1 cellular context compared by ENCODE assay signal in genomic region chr13:31476753-31477152, GRCh38.
TF ChIP-seq lines count a peak whose summit lies in the region.

No MANE protein-coding gene starts in this region.

TF ChIP-seq in SK-N-SH, 30 proteins besides CTCF, POLR2A, EP300 and RAD21 (continued from another document):
- TF ChIP-seq RXRA (IDR thresholded peaks at IDR 0.05; ENCODE audit: borderline replicate concordance, low read depth) (no peak), ELF1 (IDR thresholded peaks at IDR 0.05) (no peak), FOSL2 (IDR thresholded peaks at IDR 0.05; ENCODE audit: borderline replicate concordance, low read depth) (no peak), NRF1 (IDR thresholded peaks at IDR 0.05; ENCODE audit: low read depth, low read length) (no peak), POLR2AphosphoS5 (IDR thresholded peaks at IDR 0.05; ENCODE audit: low read depth, low read length) (no peak), FOXM1 (IDR thresholded peaks at IDR 0.05; ENCODE audit: low read depth) (no peak), CHD2 (IDR thresholded peaks at IDR 0.05; ENCODE audit: low read length, partially characterized antibody) (no peak), USF1 (IDR thresholded peaks at IDR 0.05; ENCODE audit: borderline replicate concordance, low read depth) (no peak)
TF ChIP-seq in SK-N-SH: peak in this region for 0.
